31 cellular contexts compared by ENCODE assay signal in the genomic region with DNA sequence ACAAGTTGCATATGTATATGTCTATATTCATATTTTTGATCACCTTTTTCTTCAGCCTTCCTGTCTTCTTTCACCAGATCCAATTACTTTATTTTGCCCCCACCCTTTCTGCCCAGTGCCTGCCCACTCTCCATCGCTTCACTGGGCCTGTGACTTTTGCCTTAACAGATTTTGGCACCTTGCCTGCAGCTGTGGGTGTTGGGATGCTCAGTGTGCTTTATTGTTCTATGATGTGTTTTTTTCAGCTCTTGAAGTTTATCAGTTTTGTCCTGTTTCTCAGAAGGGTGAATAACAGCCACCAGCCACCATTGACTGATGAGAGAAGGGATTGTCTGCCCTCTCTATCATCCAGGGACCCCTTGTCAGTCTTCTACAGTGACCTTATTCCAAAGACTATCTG.
DNase-seq lines count a peak whose midpoint lies in the region; ATAC-seq and TF ChIP-seq lines count a peak whose summit lies in the region.
"Had no signal": no experiment of that assay in that cellular context is flagged by ENCODE, and none has a peak within 500 bp of the region (broad histone marks: within the 10 kb centered on the region; RNA-seq: fewer than 3 reads in every experiment).

No MANE protein-coding gene starts in this region.

- H3K18ac ChIP-seq in H9 (ENCODE audit: insufficient read length, low read depth, low read length): no peak overlapping the region

- no peaks in the 10 kb centered on the region for H3K4me1 ChIP-seq in BE2C
- peaks cover 13% of the 10 kb centered on the region; the same call in 1 of the 2 replicates for H3K4me1 ChIP-seq in H9 (ENCODE audit: insufficient read depth, low read length)
- H3K4me1 ChIP-seq: adrenal gland, body of pancreas had no signal

- H3K27me3 Mint-ChIP-seq in H9 (ENCODE audit: low read depth): no peaks in the 10 kb centered on the region
- H3K27me3 Mint-ChIP-seq: activated naive CD4-positive, alpha-beta T cell treated with anti-CD3 and anti-CD28 coated beads, Interleukin-2, amount 10 ng/mL, durations not matched to agents 7 days and 5 days; type B pancreatic cell had no signal

- no peak overlapping the region for H4K8ac ChIP-seq in H9 (replicated peaks; ENCODE audit: insufficient read length, low read depth, low read length)

- H3K27me3 ChIP-seq in BE2C (no peaks in the 10 kb centered on the region), H9 (ENCODE audit: insufficient read depth, low read length) (no peaks in the 10 kb centered on the region; the same call in 1 of the 2 replicates)
- H3K27me3 ChIP-seq: adrenal gland, BLaER1, body of pancreas, MG63 had no signal

- no peaks in the 10 kb centered on the region for H3K23me2 ChIP-seq in H9 (ENCODE audit: insufficient read length, low read depth, low read length, poor library complexity, severe bottlenecking)

- no peaks in the 10 kb centered on the region; a peak in 2 of 5 replicates for H3K9me3 Mint-ChIP-seq in H9
- H3K9me3 Mint-ChIP-seq: activated naive CD4-positive, alpha-beta T cell treated with anti-CD3 and anti-CD28 coated beads, Interleukin-2, amount 10 ng/mL, durations not matched to agents 7 days and 5 days; central memory CD8-positive, alpha-beta T cell; endodermal cell; HFFc6; T-helper 2 cell treated with Interferon-gamma antibody and Interleukin-4, amounts not matched to agents 5 μg/mL and 100 μg/mL, for 36 hours had no signal

- H2BK12ac ChIP-seq in H9 (ENCODE audit: insufficient read length, low read depth, low read length): no peak overlapping the region

- no peak overlapping the region for H4K5ac ChIP-seq in H9 (ENCODE audit: insufficient read length, low read depth, low read length)

- no peaks in the 10 kb centered on the region for H3K79me1 ChIP-seq in H9 (ENCODE audit: insufficient read depth, low read depth, low read length, poor library complexity, severe bottlenecking)

- H3K27ac Mint-ChIP-seq in H9: peak overlapping the region; percentile 59 to 86 (median 71); a peak in 6 of 7 replicates
- H3K27ac Mint-ChIP-seq: activated CD8-positive, alpha-beta T cell treated with anti-CD3 and anti-CD28 coated beads, Interleukin-2, amount 10 ng/mL, durations not matched to agents 7 days and 5 days; activated naive CD4-positive, alpha-beta T cell treated with anti-CD3 and anti-CD28 coated beads, Interleukin-2, amount 10 ng/mL, durations not matched to agents 7 days and 5 days; endodermal cell; HFFc6; nephron; T-helper 2 cell treated with Interferon-gamma antibody and Interleukin-4, amounts not matched to agents 5 μg/mL and 100 μg/mL, for 36 hours; type B pancreatic cell had no signal

- no peak overlapping the region for H3T11ph ChIP-seq in H9 (ENCODE audit: low read length)

- no peak for ATAC-seq in GM18861 (IDR thresholded peaks at IDR 0.05; ENCODE audit: unreplicated experiment)
- ATAC-seq: activated CD8-positive, alpha-beta T cell treated with anti-CD3 and anti-CD28 coated beads, Interleukin-2, amount 10 ng/mL, durations not matched to agents 7 days and 5 days; body of pancreas; left colon; Panc1 had no signal

- TF ChIP-seq CTCF in BE2C (IDR thresholded peaks at IDR 0.05; ENCODE audit: low read depth, low read length) (no peak), H9 (conservative IDR thresholded peaks at IDR 0.05) (no peak)

- H2BK15ac ChIP-seq in H9 (ENCODE audit: low read depth, low read length): no peak overlapping the region

- no peak overlapping the region for H2BK5ac ChIP-seq in H9 (ENCODE audit: insufficient read length, low read length)

- no peak overlapping the region for H3K23ac ChIP-seq in H9 (ENCODE audit: insufficient read length, low read depth, low read length)

- H3K9me3 ChIP-seq in BE2C: no peaks in the 10 kb centered on the region
- H3K9me3 ChIP-seq in H9 (ENCODE audit: control insufficient read depth, low read depth, low read length): no peaks in the 10 kb centered on the region
- H3K9me3 ChIP-seq: adrenal gland, BLaER1, body of pancreas, MG63 had no signal

- no peak overlapping the region for H2BK20ac ChIP-seq in H9 (ENCODE audit: low read depth, low read length, poor library complexity, severe bottlenecking)

- no peaks in the 10 kb centered on the region for H4K20me1 ChIP-seq in H9 (ENCODE audit: control insufficient read depth, insufficient read depth, insufficient read length)
- H4K20me1 ChIP-seq: BLaER1 had no signal

- H3K79me2 ChIP-seq in H9 (ENCODE audit: insufficient read depth, low read length): no peaks in the 10 kb centered on the region

- H3K4me3 Mint-ChIP-seq in H9: no peak overlapping the region; a peak in 1 of 5 replicates
- H3K4me3 Mint-ChIP-seq: activated CD8-positive, alpha-beta T cell treated with anti-CD3 and anti-CD28 coated beads, Interleukin-2, amount 10 ng/mL, durations not matched to agents 7 days and 5 days; activated naive CD4-positive, alpha-beta T cell treated with anti-CD3 and anti-CD28 coated beads, Interleukin-2, amount 10 ng/mL, durations not matched to agents 7 days and 5 days; central memory CD8-positive, alpha-beta T cell; endodermal cell; HFFc6; nephron; T-helper 2 cell treated with Interferon-gamma antibody and Interleukin-4, amounts not matched to agents 5 μg/mL and 100 μg/mL, for 36 hours; type B pancreatic cell had no signal

- H3K36me3 Mint-ChIP-seq in H9 (ENCODE audit: insufficient read depth in 1 of 3, low read depth in 3 of 3): peaks cover 0 to 4% (median 0%) of the 10 kb centered on the region in 3 experiments; a peak in 3 of 7 replicates
- H3K36me3 Mint-ChIP-seq: activated naive CD4-positive, alpha-beta T cell treated with anti-CD3 and anti-CD28 coated beads, Interleukin-2, amount 10 ng/mL, durations not matched to agents 7 days and 5 days; type B pancreatic cell had no signal

- H2BK120ac ChIP-seq in H9 (ENCODE audit: low read depth, low read length, poor library complexity, severe bottlenecking): no peak overlapping the region

- no peak overlapping the region for H3K4ac ChIP-seq in H9 (ENCODE audit: low read depth, low read length)

- no peak overlapping the region for H3K56ac ChIP-seq in H9 (ENCODE audit: insufficient read length, low read depth, low read length)

- H2AK5ac ChIP-seq in H9 (ENCODE audit: insufficient read length, low read length): no peak overlapping the region

- no peak overlapping the region for H3K14ac ChIP-seq in H9 (ENCODE audit: insufficient read depth, low read length)

- no peak overlapping the region for H3K27ac ChIP-seq in H9 (ENCODE audit: insufficient read length, low read depth, low read length)
- H3K27ac ChIP-seq: adrenal gland, BLaER1, body of pancreas had no signal

- no peak overlapping the region for H3K4me3 ChIP-seq in BE2C (ENCODE audit: low read depth, low read length)
- H3K4me3 ChIP-seq: adrenal gland, BLaER1, body of pancreas, MG63 had no signal

- no peak overlapping the region for H2AFZ ChIP-seq in H9 (ENCODE audit: low read length)

- H3K4me2 ChIP-seq in H9 (ENCODE audit: insufficient read depth, insufficient read length, low read length): peak overlapping the region; percentile 32
- H3K4me2 ChIP-seq: BLaER1 had no signal

- no peaks in the 10 kb centered on the region for H3K36me3 ChIP-seq in BE2C
- H3K36me3 ChIP-seq: adrenal gland, BLaER1, MG63 had no signal

- no peak overlapping the region for H3K9ac ChIP-seq in H9 (ENCODE audit: extremely low read depth, insufficient read length, low read length)
- H3K9ac ChIP-seq: BLaER1 had no signal

- H4K91ac ChIP-seq in H9 (ENCODE audit: insufficient read length, low read depth, low read length): no peak overlapping the region

- peak; percentile 43 for DNase-seq in BE2C
- no peak for DNase-seq in H9
- peak; percentile 72 for DNase-seq in OCI-M1 (lab: John Stamatoyannopoulos, UW)
- DNase-seq in kidney glomerular epithelial cell (lab: John Stamatoyannopoulos, UW): peak; percentile 26
- no peak for DNase-seq in NAMALWA (ENCODE audit: low spot score)
- no peak for DNase-seq in stimulated activated CD8-positive, alpha-beta memory T cell treated with anti-CD3 and anti-CD28 coated beads, Interleukin-4, amount 100 ng/mL, for 48 hours
- no peak for DNase-seq in NCI-H524 (lab: John Stamatoyannopoulos, UW)
- DNase-seq: activated CD4-positive, alpha-beta T cell treated with anti-CD3 and anti-CD28 coated beads for 4 hours; activated CD8-positive, alpha-beta T cell treated with anti-CD3 and anti-CD28 coated beads, Interleukin-2, amount 10 ng/mL, durations not matched to agents 7 days and 5 days; activated naive CD4-positive, alpha-beta T cell treated with anti-CD3 and anti-CD28 coated beads, Interleukin-2, amount 10 ng/mL, durations not matched to agents 7 days and 5 days; adrenal gland; body of pancreas; dermis blood vessel endothelial cell; DMS53; endodermal cell; GDM1; HFFc6; KBM-7; MG63; NCI-H2171 treated with DMSO at 0.1 percent for 48 hours; NCI-H524 treated with DMSO at 0.1 percent for 48 hours; SHP77; stimulated activated CD4-positive, alpha-beta T cell treated with anti-CD3 and anti-CD28 coated beads, Interleukin-4, amount 100 ng/mL, for 24 hours had no signal

- peaks cover 42 to 49% of the 10 kb centered on the region in 2 experiments for H3K4me1 Mint-ChIP-seq in H9
- H3K4me1 Mint-ChIP-seq: activated naive CD4-positive, alpha-beta T cell treated with anti-CD3 and anti-CD28 coated beads, Interleukin-2, amount 10 ng/mL, durations not matched to agents 7 days and 5 days; central memory CD8-positive, alpha-beta T cell had no signal

- WGBS in H9 (ENCODE audit: extremely low coverage, insufficient read length, low lambda C conversion rate): no CpG with 5 or more reads among the region's 1 CpG

Comparison
In these comparisons a context has a peak if more than half of its experiments do, and no peak if none do; other contexts are left out.
1. DNase-seq: peak in BE2C (single experiment), OCI-M1 (single experiment) and kidney glomerular epithelial cell (single experiment); none in H9 (single experiment), NAMALWA (single experiment), stimulated activated CD8-positive, alpha-beta memory T cell treated with anti-CD3 and anti-CD28 coated beads, Interleukin-4, amount 100 ng/mL, for 48 hours (single experiment) and NCI-H524 (0 of 2).